26 cellular contexts compared by ENCODE assay signal in the genomic region with DNA sequence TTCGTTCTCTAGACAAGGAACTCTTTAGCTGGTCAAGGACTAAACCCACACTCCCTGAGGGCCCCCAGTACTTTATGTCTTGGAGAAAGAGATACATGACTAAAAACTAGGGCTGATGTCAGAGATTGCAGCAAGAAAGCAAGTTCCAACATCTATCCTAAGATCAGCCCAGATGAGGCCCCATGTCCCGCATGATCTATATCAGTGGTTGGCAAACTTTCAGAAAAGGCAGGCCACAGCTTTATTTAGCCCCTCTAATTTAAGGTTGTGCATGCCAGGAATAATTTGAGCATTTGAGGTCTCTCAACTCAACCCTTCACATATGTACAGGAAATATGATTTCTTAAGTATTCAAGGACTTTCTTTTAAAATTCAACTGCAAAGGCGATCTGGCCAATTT.
DNase-seq lines count a peak whose midpoint lies in the region; ATAC-seq and TF ChIP-seq lines count a peak whose summit lies in the region.
"Had no signal": no experiment of that assay in that cellular context is flagged by ENCODE, and none has a peak within 500 bp of the region (broad histone marks: within the 10 kb centered on the region; RNA-seq: fewer than 3 reads in every experiment).

No MANE protein-coding gene starts in this region.

- no peak for ATAC-seq in GM21447 (IDR thresholded peaks at IDR 0.05; ENCODE audit: unreplicated experiment)
- ATAC-seq: GM12878, Right ventricle myocardium inferior had no signal

- H3K9ac ChIP-seq in adipocyte (ENCODE audit: low read length) (no peak overlapping the region), parathyroid adenoma (no peak overlapping the region)

- peaks cover 27% of the 10 kb centered on the region for H3K27me3 ChIP-seq in adipocyte (replicated peaks; ENCODE audit: control insufficient read depth, insufficient read depth, low read length)
- H3K27me3 ChIP-seq in parathyroid adenoma (ENCODE audit: control insufficient read depth, insufficient read depth, low read length): no peaks in the 10 kb centered on the region
- H3K27me3 ChIP-seq: SJSA1 had no signal

- no peaks in the 10 kb centered on the region for H3K79me2 ChIP-seq in parathyroid adenoma

- peak overlapping the region; percentile 57 for H3K27ac ChIP-seq in parathyroid adenoma
- H3K27ac ChIP-seq: A549, SJSA1 had no signal

- H3K36me3 ChIP-seq in adipocyte (ENCODE audit: control insufficient read depth, insufficient read depth, low read length, severe bottlenecking) (no peaks in the 10 kb centered on the region), parathyroid adenoma (ENCODE audit: control insufficient read depth, insufficient read depth, low read length) (no peaks in the 10 kb centered on the region)
- H3K36me3 ChIP-seq: HAP-1, SJSA1 had no signal

- peaks cover 1% of the 10 kb centered on the region for H3K9me3 ChIP-seq in adipocyte (ENCODE audit: control insufficient read depth, low read length)
- H3K9me3 ChIP-seq in parathyroid adenoma (ENCODE audit: control insufficient read depth, low read length): no peaks in the 10 kb centered on the region
- H3K9me3 ChIP-seq: A549, HAP-1, SJSA1 had no signal

- DNase-seq in NCI-H69 (lab: John Stamatoyannopoulos, UW): peak; percentile 0
- DNase-seq in adipocyte (ENCODE audit: low read depth): peak; percentile 58
- DNase-seq in left kidney (ENCODE audit: low read depth, low spot score): peak; percentile 1
- no peak for DNase-seq in NCI-H2196 (lab: John Stamatoyannopoulos, UW; ENCODE audit: unreplicated experiment)
- no peak for DNase-seq in activated CD8-positive, alpha-beta memory T cell treated with anti-CD3 and anti-CD28 coated beads for 24 hours
- no peak for DNase-seq in pons (ENCODE audit: low spot score)
- DNase-seq: AML-193; C1 segment of cervical spinal cord; CD4-positive, alpha-beta memory T cell; COR-L47; GDM1; GOT3; HFFc6; NCI-H1092; NCI-H1436; NCI-H187; NCI-H2081 treated with DMSO at 0.1 percent for 48 hours; NCI-H446 treated with DMSO at 0.1 percent for 48 hours; NCI-H526 had no signal

- peaks cover 13% of the 10 kb centered on the region for H3K4me1 ChIP-seq in adipocyte (ENCODE audit: control insufficient read depth, insufficient read depth, low read length)
- H3K4me1 ChIP-seq in parathyroid adenoma: peaks cover 29% of the 10 kb centered on the region
- H3K4me1 ChIP-seq: A549, HAP-1, SJSA1 had no signal

- no peak overlapping the region for H2AFZ ChIP-seq in parathyroid adenoma

- H3K4me2 ChIP-seq in parathyroid adenoma (ENCODE audit: low read length): no peak overlapping the region
- H3K4me2 ChIP-seq: A549 had no signal

- TF ChIP-seq CTCF in parathyroid adenoma (IDR thresholded peaks at IDR 0.05): no peak

- H3K4me3 ChIP-seq in adipocyte (ENCODE audit: low read length): no peak overlapping the region
- H3K4me3 ChIP-seq in parathyroid adenoma (ENCODE audit: low read depth, low read length): no peak overlapping the region
- H3K4me3 ChIP-seq: A549, GM12878, HAP-1, SJSA1 had no signal

Comparison
In these comparisons a context has a peak if more than half of its experiments do, and no peak if none do; other contexts are left out.
1. DNase-seq: peak in NCI-H69 (single experiment), adipocyte (single experiment) and left kidney (single experiment); none in NCI-H2196 (single experiment), activated CD8-positive, alpha-beta memory T cell treated with anti-CD3 and anti-CD28 coated beads for 24 hours (single experiment) and pons (single experiment).